30 cellular contexts compared by ENCODE assay signal in the genomic region with DNA sequence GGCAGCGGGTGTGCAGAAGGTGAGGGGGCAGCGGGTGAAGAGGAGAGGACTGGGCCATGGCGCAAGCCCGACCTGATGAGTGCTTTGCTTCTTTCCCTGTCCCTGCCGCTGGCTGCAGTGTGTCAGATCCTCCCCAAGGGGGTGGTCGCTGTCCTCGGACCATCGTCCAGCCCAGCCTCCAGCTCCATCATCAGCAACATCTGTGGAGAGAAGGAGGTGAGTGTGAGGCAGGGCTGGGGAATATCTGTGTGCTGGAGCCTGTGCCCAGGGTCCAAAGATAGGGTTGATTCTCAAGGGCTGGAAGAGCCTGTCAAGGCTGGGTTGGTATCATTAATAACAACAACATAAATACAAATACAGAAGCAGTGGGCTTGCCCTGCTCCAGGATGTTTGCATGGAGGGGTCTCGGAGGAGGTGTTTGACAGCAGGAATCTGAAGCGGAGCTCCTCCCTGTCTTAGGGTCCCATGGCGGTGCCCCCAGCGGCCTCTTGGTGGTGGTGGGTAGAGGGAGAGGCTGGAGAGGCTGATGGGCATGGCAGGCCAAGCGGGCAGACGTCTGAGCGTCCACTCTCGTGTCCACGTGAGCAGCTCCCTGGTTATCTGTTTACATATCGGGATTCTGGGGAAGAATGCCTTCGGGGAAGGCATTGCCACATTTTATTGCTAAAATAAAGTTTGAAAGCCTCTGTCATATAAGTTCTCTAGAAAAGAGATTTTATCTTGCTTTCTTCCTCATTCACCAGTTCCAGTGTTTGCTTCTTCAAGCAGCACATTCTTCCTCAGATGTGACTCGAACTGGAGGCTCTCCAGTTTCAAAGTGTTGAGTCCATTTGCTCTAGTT.
DNase-seq lines count a peak whose midpoint lies in the region; ATAC-seq and TF ChIP-seq lines count a peak whose summit lies in the region.
"Had no signal": no experiment of that assay in that cellular context is flagged by ENCODE, and none has a peak within 500 bp of the region (broad histone marks: within the 10 kb centered on the region; RNA-seq: fewer than 3 reads in every experiment).

No MANE protein-coding gene starts in this region.

- TF ChIP-seq CTCF in choroid plexus epithelial cell (conservative IDR thresholded peaks at IDR 0.05; ENCODE audit: low read depth, low read length) = peak; percentile 2
- TF ChIP-seq CTCF in neural progenitor cell (IDR thresholded peaks at IDR 0.05) = peak; percentile 32

- H3K9ac ChIP-seq in neural progenitor cell = no peak overlapping the region
- H3K9ac ChIP-seq: BLaER1 had no signal

- no peaks in the 10 kb centered on the region for H3K9me3 ChIP-seq in neural progenitor cell (ENCODE audit: low read depth)
- H3K9me3 ChIP-seq: BLaER1, gastroesophageal sphincter, left lung, pancreas, tibial nerve had no signal

- H3K9me3 Mint-ChIP-seq in neural progenitor cell = no peaks in the 10 kb centered on the region
- H3K9me3 Mint-ChIP-seq: activated CD8-positive, alpha-beta T cell treated with anti-CD3 and anti-CD28 coated beads for 36 hours; dendritic cell treated with granulocyte-macrophage colony-stimulating factor and Interleukin-4, amounts not matched to agents 40 ng/mL and 50 ng/mL, for 4 days; HFFc6; natural killer cell had no signal

- no peak overlapping the region for H3K4me2 ChIP-seq in neural progenitor cell
- H3K4me2 ChIP-seq: BLaER1, smooth muscle cell had no signal

- H3K4me3 Mint-ChIP-seq in neural progenitor cell = no peak overlapping the region
- H3K4me3 Mint-ChIP-seq: activated CD8-positive, alpha-beta T cell treated with anti-CD3 and anti-CD28 coated beads for 36 hours; activated naive CD8-positive, alpha-beta T cell; dendritic cell treated with granulocyte-macrophage colony-stimulating factor and Interleukin-4, amounts not matched to agents 40 ng/mL and 50 ng/mL, for 4 days; HFFc6; natural killer cell had no signal

- no peaks in the 10 kb centered on the region for H3K4me1 ChIP-seq in neural progenitor cell
- H3K4me1 ChIP-seq: BLaER1, gastroesophageal sphincter, left lung, pancreas, tibial nerve had no signal

- H3K36me3 ChIP-seq in neural progenitor cell = no peaks in the 10 kb centered on the region
- H3K36me3 ChIP-seq: BLaER1, gastroesophageal sphincter, left lung, pancreas, tibial nerve had no signal

- no peaks in the 10 kb centered on the region for H3K36me3 Mint-ChIP-seq in neural progenitor cell
- H3K36me3 Mint-ChIP-seq: activated naive CD8-positive, alpha-beta T cell; natural killer cell had no signal

- H3K27ac Mint-ChIP-seq in neural progenitor cell = no peak overlapping the region
- H3K27ac Mint-ChIP-seq: activated CD8-positive, alpha-beta T cell treated with anti-CD3 and anti-CD28 coated beads for 36 hours; activated naive CD8-positive, alpha-beta T cell; dendritic cell treated with granulocyte-macrophage colony-stimulating factor and Interleukin-4, amounts not matched to agents 40 ng/mL and 50 ng/mL, for 4 days; HFFc6 had no signal

- H3K27ac ChIP-seq in neural progenitor cell = no peak overlapping the region
- H3K27ac ChIP-seq: BLaER1, gastroesophageal sphincter, left lung, pancreas, tibial nerve had no signal

- H2AFZ ChIP-seq in neural progenitor cell (replicated peaks) = no peak overlapping the region

- H3K27me3 Mint-ChIP-seq in neural progenitor cell (ENCODE audit: insufficient read depth, low read depth) = peaks cover 4% of the 10 kb centered on the region

- no peaks in the 10 kb centered on the region for H3K27me3 ChIP-seq in neural progenitor cell
- H3K27me3 ChIP-seq: tibial nerve had no signal

- H3F3A ChIP-seq in neural progenitor cell (ENCODE audit: low read depth) = no peaks in the 10 kb centered on the region

- DNase-seq in ELF-1 (ENCODE audit: low read depth, low spot score) = peak; percentile 57
- peak; percentile 41 for DNase-seq in M059J (ENCODE audit: low read depth)
- no peak for DNase-seq in choroid plexus epithelial cell (ENCODE audit: low read depth)
- peak; percentile 36 for DNase-seq in neural progenitor cell (ENCODE audit: low spot score)
- DNase-seq: activated CD4-positive, alpha-beta T cell treated with anti-CD3 and anti-CD28 coated beads for 1 hour; activated CD8-positive, alpha-beta T cell treated with anti-CD3 and anti-CD28 coated beads for 36 hours; anterior cingulate cortex; COR-L47; HFFc6; hippocampal formation; Kasumi-1; left lung; natural killer cell; NCI-H1048; NCI-H187 treated with DMSO at 0.1 percent for 48 hours; NCI-H2171 treated with DMSO at 0.1 percent for 48 hours; NCI-H526; pancreas; stimulated activated CD4-positive, alpha-beta T cell treated with anti-CD3 and anti-CD28 coated beads, Interleukin-2, amount 100 ng/mL, for 24 hours; SW 1271; T-helper 9 cell had no signal

- no peaks in the 10 kb centered on the region for H4K20me1 ChIP-seq in neural progenitor cell (ENCODE audit: low read depth)
- H4K20me1 ChIP-seq: BLaER1 had no signal

- ATAC-seq in GM21825 (IDR thresholded peaks at IDR 0.05; ENCODE audit: unreplicated experiment) = no peak
- ATAC-seq in HG03520 (IDR thresholded peaks at IDR 0.05; ENCODE audit: unreplicated experiment) = no peak
- ATAC-seq in GM19397 (IDR thresholded peaks at IDR 0.05; ENCODE audit: unreplicated experiment) = no peak
- ATAC-seq: activated CD8-positive, alpha-beta T cell treated with anti-CD3 and anti-CD28 coated beads for 36 hours; gastroesophageal sphincter; left lung; natural killer cell had no signal

- peaks cover 12% of the 10 kb centered on the region for H3K4me1 Mint-ChIP-seq in neural progenitor cell

- no peaks in the 10 kb centered on the region for H3K79me2 ChIP-seq in neural progenitor cell (ENCODE audit: low read depth)

- H3K4me3 ChIP-seq in choroid plexus epithelial cell (ENCODE audit: low read depth, low read length) (no peak overlapping the region), neural progenitor cell (no peak overlapping the region)
- H3K4me3 ChIP-seq: BLaER1, gastroesophageal sphincter, left lung, pancreas, smooth muscle cell, tibial nerve had no signal
